In the genomic region with DNA sequence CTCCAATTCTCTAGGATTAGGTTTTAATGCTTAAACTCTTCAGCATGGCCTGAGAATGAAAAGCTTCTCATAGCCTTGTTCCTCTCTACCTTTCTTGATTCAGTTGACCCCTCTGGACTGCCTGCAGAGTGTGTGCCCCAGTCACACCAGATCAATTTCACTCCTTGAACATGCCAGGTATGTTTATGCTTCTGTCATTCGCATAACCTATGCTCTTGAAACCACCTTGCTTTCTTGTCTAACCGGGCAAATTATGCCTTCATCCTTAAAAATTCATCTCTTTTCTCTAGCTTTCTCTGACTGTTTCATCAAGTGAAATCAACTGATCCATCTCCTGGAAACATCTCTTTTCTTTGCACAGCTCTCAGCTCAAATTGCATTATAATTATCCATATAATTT, we compare ENCODE assay signal across 28 cellular contexts. TPM values are rescaled to one million over a fixed set of nuclear protein-coding genes. Genes with fewer than 3 reads are reported as not detected.
"Had no signal": no experiment of that assay in that cellular context is flagged by ENCODE, and none has a peak within 500 bp of the region (broad histone marks: within the 10 kb centered on the region; RNA-seq: fewer than 3 reads in every experiment).

No MANE protein-coding gene starts in this region.

- FAIRE-seq: astrocyte, frontal cortex had no signal

- H3K27ac Mint-ChIP-seq: activated CD4-positive, alpha-beta memory T cell treated with anti-CD3 and anti-CD28 coated beads, Interleukin-2, amount 10 ng/mL, durations not matched to agents 7 days and 5 days; activated CD4-positive, alpha-beta T cell treated with anti-CD3 and anti-CD28 coated beads for 36 hours; activated CD4-positive, alpha-beta T cell treated with anti-CD3 and anti-CD28 coated beads, Interleukin-2, amount 10 ng/mL, durations not matched to agents 24 days and 14 days; activated naive CD4-positive, alpha-beta T cell treated with anti-CD3 and anti-CD28 coated beads, Interleukin-2, amount 10 ng/mL, durations not matched to agents 7 days and 5 days; activated naive CD8-positive, alpha-beta T cell; activated T-cell treated with anti-CD3 and anti-CD28 coated beads, Interleukin-2, amount 50 U/mL, for 24 hours; activated T-cell treated with anti-CD3 and anti-CD28 coated beads, Interleukin-2, amount 50 U/mL, for 72 hours; T-helper 17 cell; T-helper 2 cell treated with Interferon-gamma antibody and Interleukin-4, amounts not matched to agents 5 μg/mL and 100 μg/mL, for 36 hours had no signal

- H3K4me1 Mint-ChIP-seq: activated CD4-positive, alpha-beta memory T cell treated with anti-CD3 and anti-CD28 coated beads, Interleukin-2, amount 10 ng/mL, durations not matched to agents 7 days and 5 days; activated CD4-positive, alpha-beta T cell treated with anti-CD3 and anti-CD28 coated beads for 36 hours; activated CD4-positive, alpha-beta T cell treated with anti-CD3 and anti-CD28 coated beads, Interleukin-2, amount 10 ng/mL, durations not matched to agents 24 days and 14 days; activated naive CD4-positive, alpha-beta T cell treated with anti-CD3 and anti-CD28 coated beads, Interleukin-2, amount 10 ng/mL, durations not matched to agents 7 days and 5 days; T-helper 17 cell had no signal

- H3K36me3 Mint-ChIP-seq: activated naive CD4-positive, alpha-beta T cell treated with anti-CD3 and anti-CD28 coated beads, Interleukin-2, amount 10 ng/mL, durations not matched to agents 7 days and 5 days; activated naive CD8-positive, alpha-beta T cell had no signal

- H3K9me3 Mint-ChIP-seq: activated CD4-positive, alpha-beta T cell treated with anti-CD3 and anti-CD28 coated beads, Interleukin-2, amount 10 ng/mL, durations not matched to agents 24 days and 14 days had no signal

- H3K27me3 ChIP-seq: brain microvascular endothelial cell, colonic mucosa had no signal

- H3K27me3 Mint-ChIP-seq: activated CD4-positive, alpha-beta memory T cell treated with anti-CD3 and anti-CD28 coated beads, Interleukin-2, amount 10 ng/mL, durations not matched to agents 7 days and 5 days; activated CD4-positive, alpha-beta T cell treated with anti-CD3 and anti-CD28 coated beads for 36 hours; activated CD4-positive, alpha-beta T cell treated with anti-CD3 and anti-CD28 coated beads, Interleukin-2, amount 10 ng/mL, durations not matched to agents 24 days and 14 days; activated naive CD4-positive, alpha-beta T cell treated with anti-CD3 and anti-CD28 coated beads, Interleukin-2, amount 10 ng/mL, durations not matched to agents 7 days and 5 days; activated naive CD8-positive, alpha-beta T cell; activated T-cell treated with anti-CD3 and anti-CD28 coated beads, Interleukin-2, amount 50 U/mL, for 24 hours; T-helper 17 cell had no signal

- H3K4me3 ChIP-seq: colonic mucosa had no signal

- H3K4me1 ChIP-seq: colonic mucosa had no signal

- H3K27ac ChIP-seq: brain microvascular endothelial cell, colonic mucosa had no signal

- H3K4me3 Mint-ChIP-seq: activated CD4-positive, alpha-beta memory T cell treated with anti-CD3 and anti-CD28 coated beads, Interleukin-2, amount 10 ng/mL, durations not matched to agents 7 days and 5 days; activated CD4-positive, alpha-beta T cell treated with anti-CD3 and anti-CD28 coated beads for 36 hours; activated CD4-positive, alpha-beta T cell treated with anti-CD3 and anti-CD28 coated beads, Interleukin-2, amount 10 ng/mL, durations not matched to agents 24 days and 14 days; activated naive CD4-positive, alpha-beta T cell treated with anti-CD3 and anti-CD28 coated beads, Interleukin-2, amount 10 ng/mL, durations not matched to agents 7 days and 5 days; activated naive CD8-positive, alpha-beta T cell; activated T-cell treated with anti-CD3 and anti-CD28 coated beads, Interleukin-2, amount 50 U/mL, for 24 hours; activated T-cell treated with anti-CD3 and anti-CD28 coated beads, Interleukin-2, amount 50 U/mL, for 72 hours; T-helper 17 cell; T-helper 2 cell treated with Interferon-gamma antibody and Interleukin-4, amounts not matched to agents 5 μg/mL and 100 μg/mL, for 36 hours had no signal

- H3K36me3 ChIP-seq: brain microvascular endothelial cell, colonic mucosa had no signal

- H3K9me3 ChIP-seq: colonic mucosa had no signal

- DNase-seq: activated CD4-positive, alpha-beta memory T cell treated with anti-CD3 and anti-CD28 coated beads, Interleukin-2, amount 10 ng/mL, durations not matched to agents 7 days and 5 days; activated CD4-positive, alpha-beta T cell treated with anti-CD3 and anti-CD28 coated beads for 36 hours; activated CD4-positive, alpha-beta T cell treated with anti-CD3 and anti-CD28 coated beads, Interleukin-2, amount 10 ng/mL, durations not matched to agents 24 days and 14 days; activated CD4-positive, alpha-beta T cell treated with anti-CD3 and anti-CD28 coated beads, Interleukin-2, amount 50 U/mL, for 4 hours; activated CD4-positive, CD25-positive, alpha-beta regulatory T cell; activated CD4-positive, CD25-positive, alpha-beta regulatory T cell treated with anti-CD3 and anti-CD28 coated beads, Interleukin-2, amount 50 U/mL, for 72 hours; activated CD8-positive, alpha-beta memory T cell treated with anti-CD3 and anti-CD28 coated beads, Interleukin-2, amount 50 U/mL, for 48 hours; activated gamma-delta T cell; activated naive CD4-positive, alpha-beta T cell; activated naive CD4-positive, alpha-beta T cell treated with anti-CD3 and anti-CD28 coated beads, Interleukin-2, amount 10 ng/mL, durations not matched to agents 7 days and 5 days; activated T-cell treated with anti-CD3 and anti-CD28 coated beads for 4 hours; activated T-cell treated with anti-CD3 and anti-CD28 coated beads, Interleukin-2, amount 50 U/mL, for 24 hours; activated T-cell treated with anti-CD3 and anti-CD28 coated beads, Interleukin-2, amount 50 U/mL, for 72 hours; amniotic stem cell; anterior cingulate cortex; brain microvascular endothelial cell; caudate nucleus; colonic mucosa; effector CD8-positive, alpha-beta T cell; foreskin fibroblast; head of caudate nucleus; T-helper 1 cell; T-helper 17 cell; T1000 had no signal

RNA-seq across cellular contexts. Expression of gene CDH11, which starts 42.3 kb away (rescaled TPM):
- total RNA-seq: activated CD4-positive, alpha-beta memory T cell treated with anti-CD3 and anti-CD28 coated beads, Interleukin-2, amount 10 ng/mL, durations not matched to agents 7 days and 5 days; activated CD4-positive, alpha-beta T cell treated with anti-CD3 and anti-CD28 coated beads for 36 hours; activated CD4-positive, alpha-beta T cell treated with anti-CD3 and anti-CD28 coated beads, Interleukin-2, amount 10 ng/mL, durations not matched to agents 24 days and 14 days; activated T-cell treated with anti-CD3 and anti-CD28 coated beads, Interleukin-2, amount 50 U/mL, for 72 hours; T-helper 17 cell had no signal
